ENCODE assay signal across 7 cellular contexts in the genomic region with DNA sequence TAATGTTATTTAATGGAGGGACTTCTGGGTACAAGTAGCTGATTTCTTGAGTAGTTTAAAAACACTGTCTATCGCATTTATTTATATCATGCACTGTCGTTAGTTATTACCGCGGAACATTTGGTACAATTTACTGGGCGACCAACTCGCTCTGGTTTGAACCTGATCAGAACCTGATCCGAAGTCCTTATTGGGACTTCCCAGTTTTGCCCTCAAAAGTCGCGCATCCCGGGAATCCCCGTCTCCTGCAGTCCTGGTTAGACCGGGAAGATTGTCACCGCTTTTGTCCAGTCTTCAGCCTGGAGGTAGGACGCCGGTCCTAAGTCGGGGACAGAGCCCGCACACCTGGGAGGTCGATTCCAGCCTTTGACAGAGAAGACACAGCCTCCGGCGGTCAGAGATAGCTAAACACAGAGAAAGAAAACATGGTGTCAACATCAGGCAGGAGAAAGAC. TPM values are rescaled to one million over a fixed set of nuclear protein-coding genes. Genes with fewer than 3 reads are reported as not detected.
DNase-seq lines count a peak whose midpoint lies in the region; ATAC-seq and TF ChIP-seq lines count a peak whose summit lies in the region.

No MANE protein-coding gene starts in this region.

- H3K4me3 ChIP-seq in IMR-90 (ENCODE audit: insufficient read depth, low read depth, low read length): peak overlapping the region; percentile 83
- H3K4me3 ChIP-seq in neutrophil (ENCODE audit: low read depth in 1 of 2, low read length in 1 of 2): peak overlapping the region; percentile 70 to 90

- H4K20me1 ChIP-seq in IMR-90 (ENCODE audit: insufficient read depth, low read length): no peaks in the 10 kb centered on the region

- H3K4me2 ChIP-seq in IMR-90 (ENCODE audit: low read depth, low read length): peak overlapping the region; percentile 68

- peak overlapping the region; percentile 48 for H2BK5ac ChIP-seq in IMR-90 (ENCODE audit: low read depth, low read length, poor library complexity, severe bottlenecking)

- H4K5ac ChIP-seq in IMR-90 (ENCODE audit: low read depth, low read length): peak overlapping the region; percentile 67

- H3K36me3 ChIP-seq in IMR-90 (ENCODE audit: control insufficient read depth, insufficient read depth, low read length) (peaks cover 4% of the 10 kb centered on the region; the same call in 1 of the 2 replicates), neutrophil (peaks cover 13% of the 10 kb centered on the region)

- no peak for TF ChIP-seq POLR2A in IMR-90 (IDR thresholded peaks at IDR 0.05; ENCODE audit: low read depth, low read length)

- H3K9me1 ChIP-seq in IMR-90 (ENCODE audit: insufficient read depth, low read length): peaks cover 7% of the 10 kb centered on the region

- DNase-seq in IMR-90 (peak; percentile 23), glomerular visceral epithelial cell (ENCODE audit: extremely low spot score) (peak; percentile 31), NCI-H2107 treated with DMSO at 0.1 percent for 48 hours (lab: John Stamatoyannopoulos, UW; ENCODE audit: unreplicated experiment) (no peak)
- DNase-seq in activated T-cell treated with anti-CD3 and anti-CD28 coated beads, Interleukin-2, amount 50 U/mL, for 48 hours: peak; percentile 29 to 40

- H3K27ac ChIP-seq in IMR-90 (ENCODE audit: insufficient read depth, low read length) (peak overlapping the region; percentile 60; the same call in 1 of the 2 replicates), neutrophil (peak overlapping the region; percentile 84)

- CTCF ChIA-PET in IMR-90 (lab: Yijun Ruan, JAX): interaction anchor here (0.7 to 3.7 kb wide), 3 partner anchors 10 to 284 kb away, joined by 3 to 15 read pairs (median 14); no protein-coding TSS in a partner anchor

- H2BK20ac ChIP-seq in IMR-90 (ENCODE audit: low read depth, low read length): no peak overlapping the region

- intact Hi-C loops in IMR-90 (cut with micrococcal nuclease): loop anchor here (5.0 kb wide), 1 partner anchor 835 kb away; no protein-coding TSS in a partner anchor

- H3K27me3 ChIP-seq in IMR-90 (ENCODE audit: control insufficient read depth, insufficient read depth, low read length) (no peaks in the 10 kb centered on the region), neutrophil (peaks cover 8% of the 10 kb centered on the region)

- peak overlapping the region; percentile 82 to 96 for H4K8ac ChIP-seq in IMR-90 (ENCODE audit: low read depth in 2 of 2, low read length in 2 of 2)

- H3K23ac ChIP-seq in IMR-90 (ENCODE audit: low read depth, low read length): peak overlapping the region; percentile 94

- H3K14ac ChIP-seq in IMR-90 (replicated peaks; ENCODE audit: low read depth, low read length): peak overlapping the region; percentile 94

- H2BK15ac ChIP-seq in IMR-90 (ENCODE audit: low read depth, low read length): no peak overlapping the region

- peak overlapping the region; percentile 52; the same call in 1 of the 2 replicates for H2AK5ac ChIP-seq in IMR-90 (ENCODE audit: low read depth, low read length)

- 3% methylated on average over 10 of the region's 20 CpGs; no CpG with 5 or more reads in 1 of the 2 experiments for WGBS in IMR-90 (ENCODE audit: extremely low coverage in 2 of 2, insufficient read length in 1 of 2), 2 experiments

- no peaks in the 10 kb centered on the region for H3K9me3 ChIP-seq in IMR-90 (ENCODE audit: control insufficient read depth, insufficient read depth, low read length)
- H3K9me3 ChIP-seq in neutrophil: no peaks in the 10 kb centered on the region

- peaks cover 4% of the 10 kb centered on the region; the same call in 1 of the 2 replicates for H3K4me1 ChIP-seq in IMR-90 (ENCODE audit: control insufficient read depth, insufficient read depth, low read length)
- H3K4me1 ChIP-seq in neutrophil (ENCODE audit: control insufficient read depth in 1 of 2, insufficient read depth in 1 of 2, low read depth in 1 of 2, low read length in 1 of 2): peaks cover 16 to 17% of the 10 kb centered on the region in 2 experiments

- in situ Hi-C loops in IMR-90 (cut with MboI; ENCODE audit: low sequenced_read_pairs): loop anchor here (25.0 kb wide), 1 partner anchor 1305 kb away; no protein-coding TSS in a partner anchor

- H3K9ac ChIP-seq in IMR-90 (ENCODE audit: low read depth, low read length): peak overlapping the region; percentile 89

- peak overlapping the region; percentile 14 for H3K18ac ChIP-seq in IMR-90 (ENCODE audit: low read depth, low read length)

- H2AK9ac ChIP-seq in IMR-90 (replicated peaks; ENCODE audit: low read depth, low read length, poor library complexity): peak overlapping the region; percentile 90

- H3K4ac ChIP-seq in IMR-90 (ENCODE audit: low read depth, low read length): peak overlapping the region; percentile 91

- H3K79me1 ChIP-seq in IMR-90 (ENCODE audit: low read depth in 1 of 2, low read length in 2 of 2): peaks cover 23 to 35% of the 10 kb centered on the region in 2 experiments

- BruUV-seq in IMR-90 (replicated peaks; lab: Mats Ljungman, UMichigan): no TSS peak

- peak overlapping the region; percentile 98 for H2AFZ ChIP-seq in IMR-90 (replicated peaks; ENCODE audit: low read length, poor library complexity)

- ATAC-seq in GM18870 (IDR thresholded peaks at IDR 0.05; ENCODE audit: unreplicated experiment): peak; percentile 19
- ATAC-seq in IMR-90 (ENCODE audit: low read depth): 0 out of 2 replicates have a peak, but pooled peaks have one; percentile 1
- ATAC-seq in GM18873 (IDR thresholded peaks at IDR 0.05; ENCODE audit: low FRiP score, unreplicated experiment): no peak

- peak overlapping the region; percentile 81; the same call in 1 of the 2 replicates for H4K91ac ChIP-seq in IMR-90 (ENCODE audit: insufficient read depth, low read depth, low read length)

- TF ChIP-seq CTCF in IMR-90 (conservative IDR thresholded peaks at IDR 0.05; ENCODE audit: low read depth, low read length) (no peak), neutrophil (IDR thresholded peaks at IDR 0.05) (no peak)

- peak overlapping the region; percentile 74; the same call in 1 of the 2 replicates for H3K56ac ChIP-seq in IMR-90 (ENCODE audit: extremely low read depth, insufficient read depth, low read length)

- no peak for TF ChIP-seq RAD21 in IMR-90 (IDR thresholded peaks at IDR 0.05; ENCODE audit: low read length)

- dilution Hi-C loops in IMR-90 (cut with HindIII; ENCODE audit: low sequenced_read_pairs, unreplicated experiment): no loop called here

- POLR2A ChIA-PET in IMR-90 (lab: Charles Lee; ENCODE audit: unreplicated experiment): no interaction called here

- peak overlapping the region; percentile 73; the same call in 1 of the 2 replicates for H2BK120ac ChIP-seq in IMR-90 (ENCODE audit: low read depth, low read length)

TF ChIP-seq in IMR-90, 13 proteins besides CTCF, POLR2A, EP300 and RAD21:
- no peak for TF ChIP-seq NFE2L2 (IDR thresholded peaks at IDR 0.05; ENCODE audit: low read depth, low read length)
- TF ChIP-seq CHD1 (IDR thresholded peaks at IDR 0.05; ENCODE audit: low read depth, low read length): no peak
- TF ChIP-seq SMC3 (IDR thresholded peaks at IDR 0.05; ENCODE audit: low read depth, low read length): no peak
- TF ChIP-seq, protein P1, sequence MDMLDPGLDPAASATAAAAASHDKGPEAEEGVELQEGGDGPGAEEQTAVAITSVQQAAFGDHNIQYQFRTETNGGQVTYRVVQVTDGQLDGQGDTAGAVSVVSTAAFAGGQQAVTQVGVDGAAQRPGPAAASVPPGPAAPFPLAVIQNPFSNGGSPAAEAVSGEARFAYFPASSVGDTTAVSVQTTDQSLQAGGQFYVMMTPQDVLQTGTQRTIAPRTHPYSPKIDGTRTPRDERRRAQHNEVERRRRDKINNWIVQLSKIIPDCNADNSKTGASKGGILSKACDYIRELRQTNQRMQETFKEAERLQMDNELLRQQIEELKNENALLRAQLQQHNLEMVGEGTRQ (IDR thresholded peaks at IDR 0.05; ENCODE audit: low read depth, low read length): no peak
- TF ChIP-seq FOS (IDR thresholded peaks at IDR 0.05; ENCODE audit: low read depth, low read length): no peak
- no peak for TF ChIP-seq CEBPB (IDR thresholded peaks at IDR 0.05; ENCODE audit: low read depth, low read length)
- TF ChIP-seq, protein P2, sequence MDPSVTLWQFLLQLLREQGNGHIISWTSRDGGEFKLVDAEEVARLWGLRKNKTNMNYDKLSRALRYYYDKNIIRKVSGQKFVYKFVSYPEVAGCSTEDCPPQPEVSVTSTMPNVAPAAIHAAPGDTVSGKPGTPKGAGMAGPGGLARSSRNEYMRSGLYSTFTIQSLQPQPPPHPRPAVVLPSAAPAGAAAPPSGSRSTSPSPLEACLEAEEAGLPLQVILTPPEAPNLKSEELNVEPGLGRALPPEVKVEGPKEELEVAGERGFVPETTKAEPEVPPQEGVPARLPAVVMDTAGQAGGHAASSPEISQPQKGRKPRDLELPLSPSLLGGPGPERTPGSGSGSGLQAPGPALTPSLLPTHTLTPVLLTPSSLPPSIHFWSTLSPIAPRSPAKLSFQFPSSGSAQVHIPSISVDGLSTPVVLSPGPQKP (IDR thresholded peaks at IDR 0.05; ENCODE audit: borderline replicate concordance, low read depth, low read length): no peak

RNA-seq across cellular contexts. Expression of a gene that starts 0.7 kb away (rescaled TPM):
- total RNA-seq in IMR-90 (2012; rRNA removed): 15.1 and 22.8 TPM in 2 replicates
- 9.7 and 11.3 TPM in 2 replicates for polyA plus RNA-seq in IMR-90 (2012; rRNA removed)
- 3.9 and 5.7 TPM in 2 replicates for polyA plus RNA-seq in IMR-90 (2012; cell fraction: cytosol; rRNA removed)
- 8.2 and 17.8 TPM in 2 replicates for polyA plus RNA-seq in IMR-90 (2012; cell fraction: nucleus; rRNA removed; ENCODE audit: low replicate concordance)

RNA-seq across cellular contexts. Expression of a gene that starts 34.4 kb away (rescaled TPM):
- 43.6 and 51.1 TPM in 2 replicates for total RNA-seq in IMR-90 (2012; rRNA removed)
- 12.7 and 15.3 TPM in 2 replicates for polyA plus RNA-seq in IMR-90 (2012; rRNA removed)
- 13.3 and 19.0 TPM in 2 replicates for polyA plus RNA-seq in IMR-90 (2012; cell fraction: cytosol; rRNA removed)
- polyA plus RNA-seq in IMR-90 (2012; cell fraction: nucleus; rRNA removed; ENCODE audit: low replicate concordance): 5.5 and 12.4 TPM in 2 replicates

RNA-seq across cellular contexts. Expression of a gene that starts 44.3 kb away (rescaled TPM):
- total RNA-seq in IMR-90 (2012; rRNA removed): not detected in 2 replicates
- polyA plus RNA-seq in IMR-90 (2012; rRNA removed): not detected in 2 replicates
- not detected in 2 replicates for polyA plus RNA-seq in IMR-90 (2012; cell fraction: cytosol; rRNA removed)
- not detected in 2 replicates for polyA plus RNA-seq in IMR-90 (2012; cell fraction: nucleus; rRNA removed; ENCODE audit: low replicate concordance)
